In genomic region chr9:135908334-135909204, GRCh38 we compare ENCODE assay signal across 1 cellular context.
TF ChIP-seq lines count a peak whose summit lies in the region.

No MANE protein-coding gene starts in this region.

TF ChIP-seq in HepG2, 621 proteins besides CTCF, POLR2A, EP300 and RAD21 (continued from another document):
- TF ChIP-seq ZNF687 (CRISPR knock-in tag; IDR thresholded peaks at IDR 0.05) (peak; percentile 64; the same call in 1 of the 2 replicates), ZC3H13 (CRISPR knock-in tag; IDR thresholded peaks at IDR 0.05) (0 out of 2 replicates have a peak, but pooled peaks have one; percentile 10), TIGD3 (CRISPR knock-in tag; IDR thresholded peaks at IDR 0.05; ENCODE audit: borderline replicate concordance) (no peak), ZNF232 (CRISPR knock-in tag; IDR thresholded peaks at IDR 0.05; ENCODE audit: borderline replicate concordance) (no peak), TEAD3 (CRISPR knock-in tag; optimal IDR thresholded peaks at IDR 0.05; ENCODE audit: borderline replicate concordance) (no peak), ARNTL (CRISPR knock-in tag; IDR thresholded peaks at IDR 0.05) (no peak), ZNF235 (CRISPR knock-in tag; IDR thresholded peaks at IDR 0.05; ENCODE audit: borderline replicate concordance) (0 out of 2 replicates have a peak, but pooled peaks have one; percentile 30), ZNF263 (CRISPR knock-in tag; IDR thresholded peaks at IDR 0.05) (no peak), ZNF333 (CRISPR knock-in tag; IDR thresholded peaks at IDR 0.05; ENCODE audit: borderline replicate concordance) (0 out of 2 replicates have a peak, but pooled peaks have one; percentile 35), ZNF12 (CRISPR knock-in tag; IDR thresholded peaks at IDR 0.05) (no peak), KLF13 (CRISPR knock-in tag; IDR thresholded peaks at IDR 0.05) (no peak), PRPF4 (IDR thresholded peaks at IDR 0.05; ENCODE audit: low read depth, low read length, poor library complexity, severe bottlenecking) (no peak), SOX5 (CRISPR knock-in tag; IDR thresholded peaks at IDR 0.05; ENCODE audit: borderline replicate concordance) (no peak), NFIC (IDR thresholded peaks at IDR 0.05; ENCODE audit: low read length) (no peak), BCL3 (CRISPR knock-in tag; IDR thresholded peaks at IDR 0.05) (no peak), TRAFD1 (CRISPR knock-in tag; IDR thresholded peaks at IDR 0.05; ENCODE audit: borderline replicate concordance) (no peak), ZNF264 (CRISPR knock-in tag; IDR thresholded peaks at IDR 0.05) (no peak), TCF7L2 (IDR thresholded peaks at IDR 0.05; ENCODE audit: low read depth, low read length) (no peak), FOSL2 (CRISPR knock-in tag; IDR thresholded peaks at IDR 0.05) (no peak), BRCA1 (CRISPR knock-in tag; IDR thresholded peaks at IDR 0.05) (no peak), ZNF256 (CRISPR knock-in tag; conservative IDR thresholded peaks at IDR 0.05) (no peak), THAP9 (CRISPR knock-in tag; IDR thresholded peaks at IDR 0.05; ENCODE audit: borderline replicate concordance) (no peak), ZNF564 (CRISPR knock-in tag; IDR thresholded peaks at IDR 0.05) (no peak), KDM5B (CRISPR knock-in tag; IDR thresholded peaks at IDR 0.05; ENCODE audit: borderline replicate concordance) (peak; percentile 20; the same call in 1 of the 2 replicates), ZNF790 (CRISPR knock-in tag; IDR thresholded peaks at IDR 0.05; ENCODE audit: borderline replicate concordance) (0 out of 2 replicates have a peak, but pooled peaks have one; percentile 15), HNRNPH1 (optimal IDR thresholded peaks at IDR 0.05; ENCODE audit: low read depth, low read length) (no peak), SIX1 (CRISPR knock-in tag; IDR thresholded peaks at IDR 0.05; ENCODE audit: borderline replicate concordance) (no peak), ZNF24 (IDR thresholded peaks at IDR 0.05) (no peak), ZNF775 (CRISPR knock-in tag; IDR thresholded peaks at IDR 0.05; ENCODE audit: borderline replicate concordance) (no peak)
- TF ChIP-seq, protein P1, sequence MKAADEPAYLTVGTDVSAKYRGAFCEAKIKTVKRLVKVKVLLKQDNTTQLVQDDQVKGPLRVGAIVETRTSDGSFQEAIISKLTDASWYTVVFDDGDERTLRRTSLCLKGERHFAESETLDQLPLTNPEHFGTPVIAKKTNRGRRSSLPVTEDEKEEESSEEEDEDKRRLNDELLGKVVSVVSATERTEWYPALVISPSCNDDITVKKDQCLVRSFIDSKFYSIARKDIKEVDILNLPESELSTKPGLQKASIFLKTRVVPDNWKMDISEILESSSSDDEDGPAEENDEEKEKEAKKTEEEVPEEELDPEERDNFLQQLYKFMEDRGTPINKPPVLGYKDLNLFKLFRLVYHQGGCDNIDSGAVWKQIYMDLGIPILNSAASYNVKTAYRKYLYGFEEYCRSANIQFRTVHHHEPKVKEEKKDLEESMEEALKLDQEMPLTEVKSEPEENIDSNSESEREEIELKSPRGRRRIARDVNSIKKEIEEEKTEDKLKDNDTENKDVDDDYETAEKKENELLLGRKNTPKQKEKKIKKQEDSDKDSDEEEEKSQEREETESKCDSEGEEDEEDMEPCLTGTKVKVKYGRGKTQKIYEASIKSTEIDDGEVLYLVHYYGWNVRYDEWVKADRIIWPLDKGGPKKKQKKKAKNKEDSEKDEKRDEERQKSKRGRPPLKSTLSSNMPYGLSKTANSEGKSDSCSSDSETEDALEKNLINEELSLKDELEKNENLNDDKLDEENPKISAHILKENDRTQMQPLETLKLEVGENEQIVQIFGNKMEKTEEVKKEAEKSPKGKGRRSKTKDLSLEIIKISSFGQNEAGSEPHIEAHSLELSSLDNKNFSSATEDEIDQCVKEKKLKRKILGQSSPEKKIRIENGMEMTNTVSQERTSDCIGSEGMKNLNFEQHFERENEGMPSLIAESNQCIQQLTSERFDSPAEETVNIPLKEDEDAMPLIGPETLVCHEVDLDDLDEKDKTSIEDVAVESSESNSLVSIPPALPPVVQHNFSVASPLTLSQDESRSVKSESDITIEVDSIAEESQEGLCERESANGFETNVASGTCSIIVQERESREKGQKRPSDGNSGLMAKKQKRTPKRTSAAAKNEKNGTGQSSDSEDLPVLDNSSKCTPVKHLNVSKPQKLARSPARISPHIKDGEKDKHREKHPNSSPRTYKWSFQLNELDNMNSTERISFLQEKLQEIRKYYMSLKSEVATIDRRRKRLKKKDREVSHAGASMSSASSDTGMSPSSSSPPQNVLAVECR (CRISPR knock-in tag; IDR thresholded peaks at IDR 0.05; ENCODE audit: borderline replicate concordance): 0 out of 2 replicates have a peak, but pooled peaks have one; percentile 6
- TF ChIP-seq, protein P2, sequence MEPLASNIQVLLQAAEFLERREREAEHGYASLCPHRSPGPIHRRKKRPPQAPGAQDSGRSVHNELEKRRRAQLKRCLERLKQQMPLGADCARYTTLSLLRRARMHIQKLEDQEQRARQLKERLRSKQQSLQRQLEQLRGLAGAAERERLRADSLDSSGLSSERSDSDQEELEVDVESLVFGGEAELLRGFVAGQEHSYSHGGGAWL (CRISPR knock-in tag; IDR thresholded peaks at IDR 0.05): peak; percentile 26; the same call in 1 of the 2 replicates
- TF ChIP-seq, protein P3, sequence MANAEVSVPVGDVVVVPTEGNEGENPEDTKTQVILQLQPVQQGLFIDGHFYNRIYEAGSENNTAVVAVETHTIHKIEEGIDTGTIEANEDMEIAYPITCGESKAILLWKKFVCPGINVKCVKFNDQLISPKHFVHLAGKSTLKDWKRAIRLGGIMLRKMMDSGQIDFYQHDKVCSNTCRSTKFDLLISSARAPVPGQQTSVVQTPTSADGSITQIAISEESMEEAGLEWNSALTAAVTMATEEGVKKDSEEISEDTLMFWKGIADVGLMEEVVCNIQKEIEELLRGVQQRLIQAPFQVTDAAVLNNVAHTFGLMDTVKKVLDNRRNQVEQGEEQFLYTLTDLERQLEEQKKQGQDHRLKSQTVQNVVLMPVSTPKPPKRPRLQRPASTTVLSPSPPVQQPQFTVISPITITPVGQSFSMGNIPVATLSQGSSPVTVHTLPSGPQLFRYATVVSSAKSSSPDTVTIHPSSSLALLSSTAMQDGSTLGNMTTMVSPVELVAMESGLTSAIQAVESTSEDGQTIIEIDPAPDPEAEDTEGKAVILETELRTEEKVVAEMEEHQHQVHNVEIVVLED (CRISPR knock-in tag; IDR thresholded peaks at IDR 0.05; ENCODE audit: borderline replicate concordance): no peak
TF ChIP-seq in HepG2: peak in this region for 17.
